ENCODE assay signal across 1 cellular context in genomic region chr2:153408708-153409107, GRCh38.
TF ChIP-seq lines count a peak whose summit lies in the region.

No MANE protein-coding gene starts in this region.

TF ChIP-seq in H1, 55 proteins besides CTCF, POLR2A, EP300 and RAD21:
- TF ChIP-seq KDM1A (IDR thresholded peaks at IDR 0.05; ENCODE audit: borderline replicate concordance, low read length): no peak
- TF ChIP-seq POU5F1 (IDR thresholded peaks at IDR 0.05; ENCODE audit: low read depth, low read length): no peak
- TF ChIP-seq GTF2F1 (IDR thresholded peaks at IDR 0.05; ENCODE audit: borderline replicate concordance, low read depth, low read length): no peak
- no peak for TF ChIP-seq SP2 (IDR thresholded peaks at IDR 0.05; ENCODE audit: low read length)
- TF ChIP-seq USF2 (IDR thresholded peaks at IDR 0.05; ENCODE audit: low read length): no peak
- no peak for TF ChIP-seq MAX (IDR thresholded peaks at IDR 0.05)
- TF ChIP-seq CBX8 (IDR thresholded peaks at IDR 0.05; ENCODE audit: borderline replicate concordance, low read depth, low read length): no peak
- TF ChIP-seq SRF (IDR thresholded peaks at IDR 0.05; ENCODE audit: low read depth, low read length): no peak
- no peak for TF ChIP-seq NRF1 (IDR thresholded peaks at IDR 0.05; ENCODE audit: low read depth, low read length)
- TF ChIP-seq CREB1 (IDR thresholded peaks at IDR 0.05): no peak
- no peak for TF ChIP-seq RBBP5 (IDR thresholded peaks at IDR 0.05; ENCODE audit: borderline replicate concordance, low read depth, low read length)
